ENCODE assay signal across 1 cellular context in the genomic region with DNA sequence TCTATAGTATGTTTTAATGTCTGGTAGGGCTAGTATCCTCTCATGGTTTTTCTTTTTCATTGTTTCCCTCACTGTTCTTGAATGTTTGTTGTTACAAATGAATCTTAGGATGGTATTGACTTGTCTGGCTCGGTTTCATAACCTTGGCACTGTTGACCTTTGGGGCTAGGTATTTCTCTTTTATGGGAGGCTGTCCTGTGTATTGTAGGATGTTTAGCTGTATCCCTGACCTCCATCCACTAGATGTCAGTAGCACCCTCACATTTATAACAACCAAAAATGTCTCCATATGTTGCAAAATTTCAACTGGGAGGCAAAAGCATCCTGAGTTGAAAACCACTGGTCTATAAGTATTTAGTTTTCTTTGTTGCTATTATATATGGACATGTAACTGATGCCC.
TF ChIP-seq lines count a peak whose summit lies in the region.

No MANE protein-coding gene starts in this region.

TF ChIP-seq in HepG2, 621 proteins besides CTCF, POLR2A, EP300 and RAD21 (continued from another document and continues in another):
- TF ChIP-seq, protein P1, sequence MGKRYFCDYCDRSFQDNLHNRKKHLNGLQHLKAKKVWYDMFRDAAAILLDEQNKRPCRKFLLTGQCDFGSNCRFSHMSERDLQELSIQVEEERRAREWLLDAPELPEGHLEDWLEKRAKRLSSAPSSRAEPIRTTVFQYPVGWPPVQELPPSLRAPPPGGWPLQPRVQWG (CRISPR knock-in tag; IDR thresholded peaks at IDR 0.05; ENCODE audit: borderline replicate concordance, low read depth) = no peak
- TF ChIP-seq ESRRA (CRISPR knock-in tag; IDR thresholded peaks at IDR 0.05; ENCODE audit: low read depth) (0 out of 2 replicates have a peak, but pooled peaks have one; percentile 64), MXI1 (IDR thresholded peaks at IDR 0.05; ENCODE audit: borderline replicate concordance, low read depth, low read length) (no peak), ZBTB1 (CRISPR knock-in tag; IDR thresholded peaks at IDR 0.05; ENCODE audit: borderline replicate concordance) (no peak), ZNF136 (CRISPR knock-in tag; IDR thresholded peaks at IDR 0.05; ENCODE audit: low read depth) (no peak), HNRNPUL1 (IDR thresholded peaks at IDR 0.05; ENCODE audit: low read depth, low read length) (no peak), CBX1 (IDR thresholded peaks at IDR 0.05; ENCODE audit: low read depth) (no peak), ZNF549 (CRISPR knock-in tag; IDR thresholded peaks at IDR 0.05) (no peak), PHF20 (CRISPR knock-in tag; IDR thresholded peaks at IDR 0.05) (no peak), RCOR2 (CRISPR knock-in tag; IDR thresholded peaks at IDR 0.05) (0 out of 2 replicates have a peak, but pooled peaks have one; percentile 50), ZFP36L1 (CRISPR knock-in tag; IDR thresholded peaks at IDR 0.05) (no peak), PHF21A (CRISPR knock-in tag; IDR thresholded peaks at IDR 0.05) (no peak), FOXP1 (IDR thresholded peaks at IDR 0.05) (peak; percentile 73; the same call in 1 of the 2 replicates), FOXP1 (CRISPR knock-in tag; IDR thresholded peaks at IDR 0.05) (peak; percentile 82), ZNF777 (CRISPR knock-in tag; IDR thresholded peaks at IDR 0.05) (no peak), ZNF253 (CRISPR knock-in tag; IDR thresholded peaks at IDR 0.05; ENCODE audit: borderline replicate concordance) (no peak), AGO2 (optimal IDR thresholded peaks at IDR 0.05; ENCODE audit: low read depth, low read length) (no peak), ISL2 (CRISPR knock-in tag; IDR thresholded peaks at IDR 0.05) (no peak), ZNF589 (CRISPR knock-in tag; conservative IDR thresholded peaks at IDR 0.05) (no peak), ZNF562 (CRISPR knock-in tag; IDR thresholded peaks at IDR 0.05; ENCODE audit: borderline replicate concordance) (no peak), ZFP90 (CRISPR knock-in tag; IDR thresholded peaks at IDR 0.05; ENCODE audit: borderline replicate concordance) (no peak), ZNF7 (CRISPR knock-in tag; IDR thresholded peaks at IDR 0.05) (no peak), RELA (CRISPR knock-in tag; IDR thresholded peaks at IDR 0.05) (no peak), ZNF577 (CRISPR knock-in tag; IDR thresholded peaks at IDR 0.05; ENCODE audit: borderline replicate concordance, low read depth) (no peak), ZNF746 (CRISPR knock-in tag; IDR thresholded peaks at IDR 0.05) (no peak), ZNF329 (CRISPR knock-in tag; IDR thresholded peaks at IDR 0.05; ENCODE audit: low read depth) (no peak), RARA (CRISPR knock-in tag; IDR thresholded peaks at IDR 0.05) (peak; percentile 91), ZNF724P (CRISPR knock-in tag; IDR thresholded peaks at IDR 0.05; ENCODE audit: borderline replicate concordance) (no peak), SOX13 (IDR thresholded peaks at IDR 0.05) (no peak), SOX13 (CRISPR knock-in tag; conservative IDR thresholded peaks at IDR 0.05 in 1 of 2, IDR thresholded peaks at IDR 0.05 in 1 of 2) (peak in 1 of 2 experiments; percentile 77; a peak in 2 of 4 replicates), CENPX (CRISPR knock-in tag; IDR thresholded peaks at IDR 0.05) (no peak), RBAK (CRISPR knock-in tag; IDR thresholded peaks at IDR 0.05) (no peak), EEA1 (CRISPR knock-in tag; IDR thresholded peaks at IDR 0.05; ENCODE audit: borderline replicate concordance) (no peak), ZNF367 (CRISPR knock-in tag; IDR thresholded peaks at IDR 0.05; ENCODE audit: borderline replicate concordance) (no peak), ZNF441 (CRISPR knock-in tag; IDR thresholded peaks at IDR 0.05; ENCODE audit: borderline replicate concordance) (no peak), DNMT3B (CRISPR knock-in tag; conservative IDR thresholded peaks at IDR 0.05) (0 out of 2 replicates have a peak, but pooled peaks have one; percentile 29), ZFP37 (CRISPR knock-in tag; IDR thresholded peaks at IDR 0.05; ENCODE audit: borderline replicate concordance) (no peak), NFIB (CRISPR knock-in tag; IDR thresholded peaks at IDR 0.05; ENCODE audit: borderline replicate concordance) (no peak), ZNF484 (CRISPR knock-in tag; IDR thresholded peaks at IDR 0.05; ENCODE audit: borderline replicate concordance, low read depth) (no peak), GATAD1 (CRISPR knock-in tag; IDR thresholded peaks at IDR 0.05) (peak; percentile 49; the same call in 1 of the 2 replicates), RBFOX2 (IDR thresholded peaks at IDR 0.05; ENCODE audit: low read depth, low read length) (no peak), GTF2F1 (IDR thresholded peaks at IDR 0.05; ENCODE audit: low read length) (no peak), ISX (CRISPR knock-in tag; conservative IDR thresholded peaks at IDR 0.05) (no peak), ZNF790 (CRISPR knock-in tag; IDR thresholded peaks at IDR 0.05; ENCODE audit: borderline replicate concordance) (no peak), KAT7 (CRISPR knock-in tag; IDR thresholded peaks at IDR 0.05; ENCODE audit: borderline replicate concordance) (no peak; the same call in 1 of the 2 replicates), CHD4 (IDR thresholded peaks at IDR 0.05; ENCODE audit: borderline replicate concordance, low read length) (no peak), ZNF335 (CRISPR knock-in tag; IDR thresholded peaks at IDR 0.05) (no peak)
- TF ChIP-seq, protein P2, sequence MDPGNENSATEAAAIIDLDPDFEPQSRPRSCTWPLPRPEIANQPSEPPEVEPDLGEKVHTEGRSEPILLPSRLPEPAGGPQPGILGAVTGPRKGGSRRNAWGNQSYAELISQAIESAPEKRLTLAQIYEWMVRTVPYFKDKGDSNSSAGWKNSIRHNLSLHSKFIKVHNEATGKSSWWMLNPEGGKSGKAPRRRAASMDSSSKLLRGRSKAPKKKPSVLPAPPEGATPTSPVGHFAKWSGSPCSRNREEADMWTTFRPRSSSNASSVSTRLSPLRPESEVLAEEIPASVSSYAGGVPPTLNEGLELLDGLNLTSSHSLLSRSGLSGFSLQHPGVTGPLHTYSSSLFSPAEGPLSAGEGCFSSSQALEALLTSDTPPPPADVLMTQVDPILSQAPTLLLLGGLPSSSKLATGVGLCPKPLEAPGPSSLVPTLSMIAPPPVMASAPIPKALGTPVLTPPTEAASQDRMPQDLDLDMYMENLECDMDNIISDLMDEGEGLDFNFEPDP (CRISPR knock-in tag; conservative IDR thresholded peaks at IDR 0.05) = no peak
- TF ChIP-seq, protein P3, sequence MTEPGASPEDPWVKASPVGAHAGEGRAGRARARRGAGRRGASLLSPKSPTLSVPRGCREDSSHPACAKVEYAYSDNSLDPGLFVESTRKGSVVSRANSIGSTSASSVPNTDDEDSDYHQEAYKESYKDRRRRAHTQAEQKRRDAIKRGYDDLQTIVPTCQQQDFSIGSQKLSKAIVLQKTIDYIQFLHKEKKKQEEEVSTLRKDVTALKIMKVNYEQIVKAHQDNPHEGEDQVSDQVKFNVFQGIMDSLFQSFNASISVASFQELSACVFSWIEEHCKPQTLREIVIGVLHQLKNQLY (CRISPR knock-in tag; IDR thresholded peaks at IDR 0.05) = no peak
- TF ChIP-seq, protein P4, sequence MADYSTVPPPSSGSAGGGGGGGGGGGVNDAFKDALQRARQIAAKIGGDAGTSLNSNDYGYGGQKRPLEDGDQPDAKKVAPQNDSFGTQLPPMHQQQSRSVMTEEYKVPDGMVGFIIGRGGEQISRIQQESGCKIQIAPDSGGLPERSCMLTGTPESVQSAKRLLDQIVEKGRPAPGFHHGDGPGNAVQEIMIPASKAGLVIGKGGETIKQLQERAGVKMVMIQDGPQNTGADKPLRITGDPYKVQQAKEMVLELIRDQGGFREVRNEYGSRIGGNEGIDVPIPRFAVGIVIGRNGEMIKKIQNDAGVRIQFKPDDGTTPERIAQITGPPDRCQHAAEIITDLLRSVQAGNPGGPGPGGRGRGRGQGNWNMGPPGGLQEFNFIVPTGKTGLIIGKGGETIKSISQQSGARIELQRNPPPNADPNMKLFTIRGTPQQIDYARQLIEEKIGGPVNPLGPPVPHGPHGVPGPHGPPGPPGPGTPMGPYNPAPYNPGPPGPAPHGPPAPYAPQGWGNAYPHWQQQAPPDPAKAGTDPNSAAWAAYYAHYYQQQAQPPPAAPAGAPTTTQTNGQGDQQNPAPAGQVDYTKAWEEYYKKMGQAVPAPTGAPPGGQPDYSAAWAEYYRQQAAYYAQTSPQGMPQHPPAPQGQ (CRISPR knock-in tag; IDR thresholded peaks at IDR 0.05; ENCODE audit: borderline replicate concordance) = no peak
- TF ChIP-seq, protein P5, sequence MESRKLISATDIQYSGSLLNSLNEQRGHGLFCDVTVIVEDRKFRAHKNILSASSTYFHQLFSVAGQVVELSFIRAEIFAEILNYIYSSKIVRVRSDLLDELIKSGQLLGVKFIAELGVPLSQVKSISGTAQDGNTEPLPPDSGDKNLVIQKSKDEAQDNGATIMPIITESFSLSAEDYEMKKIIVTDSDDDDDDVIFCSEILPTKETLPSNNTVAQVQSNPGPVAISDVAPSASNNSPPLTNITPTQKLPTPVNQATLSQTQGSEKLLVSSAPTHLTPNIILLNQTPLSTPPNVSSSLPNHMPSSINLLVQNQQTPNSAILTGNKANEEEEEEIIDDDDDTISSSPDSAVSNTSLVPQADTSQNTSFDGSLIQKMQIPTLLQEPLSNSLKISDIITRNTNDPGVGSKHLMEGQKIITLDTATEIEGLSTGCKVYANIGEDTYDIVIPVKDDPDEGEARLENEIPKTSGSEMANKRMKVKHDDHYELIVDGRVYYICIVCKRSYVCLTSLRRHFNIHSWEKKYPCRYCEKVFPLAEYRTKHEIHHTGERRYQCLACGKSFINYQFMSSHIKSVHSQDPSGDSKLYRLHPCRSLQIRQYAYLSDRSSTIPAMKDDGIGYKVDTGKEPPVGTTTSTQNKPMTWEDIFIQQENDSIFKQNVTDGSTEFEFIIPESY (CRISPR knock-in tag; IDR thresholded peaks at IDR 0.05) = no peak
- TF ChIP-seq, protein P6, sequence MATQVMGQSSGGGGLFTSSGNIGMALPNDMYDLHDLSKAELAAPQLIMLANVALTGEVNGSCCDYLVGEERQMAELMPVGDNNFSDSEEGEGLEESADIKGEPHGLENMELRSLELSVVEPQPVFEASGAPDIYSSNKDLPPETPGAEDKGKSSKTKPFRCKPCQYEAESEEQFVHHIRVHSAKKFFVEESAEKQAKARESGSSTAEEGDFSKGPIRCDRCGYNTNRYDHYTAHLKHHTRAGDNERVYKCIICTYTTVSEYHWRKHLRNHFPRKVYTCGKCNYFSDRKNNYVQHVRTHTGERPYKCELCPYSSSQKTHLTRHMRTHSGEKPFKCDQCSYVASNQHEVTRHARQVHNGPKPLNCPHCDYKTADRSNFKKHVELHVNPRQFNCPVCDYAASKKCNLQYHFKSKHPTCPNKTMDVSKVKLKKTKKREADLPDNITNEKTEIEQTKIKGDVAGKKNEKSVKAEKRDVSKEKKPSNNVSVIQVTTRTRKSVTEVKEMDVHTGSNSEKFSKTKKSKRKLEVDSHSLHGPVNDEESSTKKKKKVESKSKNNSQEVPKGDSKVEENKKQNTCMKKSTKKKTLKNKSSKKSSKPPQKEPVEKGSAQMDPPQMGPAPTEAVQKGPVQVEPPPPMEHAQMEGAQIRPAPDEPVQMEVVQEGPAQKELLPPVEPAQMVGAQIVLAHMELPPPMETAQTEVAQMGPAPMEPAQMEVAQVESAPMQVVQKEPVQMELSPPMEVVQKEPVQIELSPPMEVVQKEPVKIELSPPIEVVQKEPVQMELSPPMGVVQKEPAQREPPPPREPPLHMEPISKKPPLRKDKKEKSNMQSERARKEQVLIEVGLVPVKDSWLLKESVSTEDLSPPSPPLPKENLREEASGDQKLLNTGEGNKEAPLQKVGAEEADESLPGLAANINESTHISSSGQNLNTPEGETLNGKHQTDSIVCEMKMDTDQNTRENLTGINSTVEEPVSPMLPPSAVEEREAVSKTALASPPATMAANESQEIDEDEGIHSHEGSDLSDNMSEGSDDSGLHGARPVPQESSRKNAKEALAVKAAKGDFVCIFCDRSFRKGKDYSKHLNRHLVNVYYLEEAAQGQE (IDR thresholded peaks at IDR 0.05; ENCODE audit: borderline replicate concordance in 1 of 2, low read depth in 1 of 2, low read length in 2 of 2) = no peak
- TF ChIP-seq, protein P7, sequence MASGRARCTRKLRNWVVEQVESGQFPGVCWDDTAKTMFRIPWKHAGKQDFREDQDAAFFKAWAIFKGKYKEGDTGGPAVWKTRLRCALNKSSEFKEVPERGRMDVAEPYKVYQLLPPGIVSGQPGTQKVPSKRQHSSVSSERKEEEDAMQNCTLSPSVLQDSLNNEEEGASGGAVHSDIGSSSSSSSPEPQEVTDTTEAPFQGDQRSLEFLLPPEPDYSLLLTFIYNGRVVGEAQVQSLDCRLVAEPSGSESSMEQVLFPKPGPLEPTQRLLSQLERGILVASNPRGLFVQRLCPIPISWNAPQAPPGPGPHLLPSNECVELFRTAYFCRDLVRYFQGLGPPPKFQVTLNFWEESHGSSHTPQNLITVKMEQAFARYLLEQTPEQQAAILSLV (CRISPR knock-in tag; IDR thresholded peaks at IDR 0.05; ENCODE audit: borderline replicate concordance) = no peak
- TF ChIP-seq, protein P8, sequence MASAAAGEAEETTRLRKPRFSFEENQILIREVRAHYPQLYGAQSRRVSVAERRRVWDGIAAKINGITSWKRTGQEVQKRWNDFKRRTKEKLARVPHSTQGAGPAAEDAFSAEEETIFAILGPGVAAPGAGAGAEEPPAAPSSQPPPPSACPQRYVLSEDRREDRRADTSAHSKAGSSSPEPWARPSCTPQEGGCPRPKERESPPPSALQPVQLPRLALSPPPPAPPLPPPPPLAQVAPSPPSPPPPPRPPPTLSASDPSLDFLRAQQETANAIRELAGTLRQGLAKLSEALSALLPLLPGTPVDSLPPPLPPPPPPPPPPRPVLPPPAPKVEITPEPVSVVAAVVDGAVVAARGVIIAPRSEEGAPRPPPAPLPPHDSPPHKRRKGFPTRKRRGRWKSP (CRISPR knock-in tag; IDR thresholded peaks at IDR 0.05) = peak; percentile 45; the same call in 1 of the 2 replicates
- TF ChIP-seq, protein P9, sequence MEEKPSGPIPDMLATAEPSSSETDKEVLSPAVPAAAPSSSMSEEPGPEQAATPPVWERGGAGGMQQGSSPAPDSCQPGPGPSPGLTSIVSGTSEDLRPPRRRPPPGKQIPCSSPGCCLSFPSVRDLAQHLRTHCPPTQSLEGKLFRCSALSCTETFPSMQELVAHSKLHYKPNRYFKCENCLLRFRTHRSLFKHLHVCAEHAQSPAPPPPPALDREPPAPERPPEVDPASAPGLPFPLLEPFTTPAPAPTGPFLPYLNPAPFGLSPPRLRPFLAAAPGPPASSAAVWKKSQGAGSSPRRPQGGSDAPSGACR (CRISPR knock-in tag; IDR thresholded peaks at IDR 0.05) = no peak
- TF ChIP-seq, protein P10, sequence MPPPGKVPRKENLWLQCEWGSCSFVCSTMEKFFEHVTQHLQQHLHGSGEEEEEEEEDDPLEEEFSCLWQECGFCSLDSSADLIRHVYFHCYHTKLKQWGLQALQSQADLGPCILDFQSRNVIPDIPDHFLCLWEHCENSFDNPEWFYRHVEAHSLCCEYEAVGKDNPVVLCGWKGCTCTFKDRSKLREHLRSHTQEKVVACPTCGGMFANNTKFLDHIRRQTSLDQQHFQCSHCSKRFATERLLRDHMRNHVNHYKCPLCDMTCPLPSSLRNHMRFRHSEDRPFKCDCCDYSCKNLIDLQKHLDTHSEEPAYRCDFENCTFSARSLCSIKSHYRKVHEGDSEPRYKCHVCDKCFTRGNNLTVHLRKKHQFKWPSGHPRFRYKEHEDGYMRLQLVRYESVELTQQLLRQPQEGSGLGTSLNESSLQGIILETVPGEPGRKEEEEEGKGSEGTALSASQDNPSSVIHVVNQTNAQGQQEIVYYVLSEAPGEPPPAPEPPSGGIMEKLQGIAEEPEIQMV (CRISPR knock-in tag; IDR thresholded peaks at IDR 0.05; ENCODE audit: low read depth) = no peak
- TF ChIP-seq, protein P11, sequence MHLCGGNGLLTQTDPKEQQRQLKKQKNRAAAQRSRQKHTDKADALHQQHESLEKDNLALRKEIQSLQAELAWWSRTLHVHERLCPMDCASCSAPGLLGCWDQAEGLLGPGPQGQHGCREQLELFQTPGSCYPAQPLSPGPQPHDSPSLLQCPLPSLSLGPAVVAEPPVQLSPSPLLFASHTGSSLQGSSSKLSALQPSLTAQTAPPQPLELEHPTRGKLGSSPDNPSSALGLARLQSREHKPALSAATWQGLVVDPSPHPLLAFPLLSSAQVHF (CRISPR knock-in tag; IDR thresholded peaks at IDR 0.05) = no peak
